In the genomic region with DNA sequence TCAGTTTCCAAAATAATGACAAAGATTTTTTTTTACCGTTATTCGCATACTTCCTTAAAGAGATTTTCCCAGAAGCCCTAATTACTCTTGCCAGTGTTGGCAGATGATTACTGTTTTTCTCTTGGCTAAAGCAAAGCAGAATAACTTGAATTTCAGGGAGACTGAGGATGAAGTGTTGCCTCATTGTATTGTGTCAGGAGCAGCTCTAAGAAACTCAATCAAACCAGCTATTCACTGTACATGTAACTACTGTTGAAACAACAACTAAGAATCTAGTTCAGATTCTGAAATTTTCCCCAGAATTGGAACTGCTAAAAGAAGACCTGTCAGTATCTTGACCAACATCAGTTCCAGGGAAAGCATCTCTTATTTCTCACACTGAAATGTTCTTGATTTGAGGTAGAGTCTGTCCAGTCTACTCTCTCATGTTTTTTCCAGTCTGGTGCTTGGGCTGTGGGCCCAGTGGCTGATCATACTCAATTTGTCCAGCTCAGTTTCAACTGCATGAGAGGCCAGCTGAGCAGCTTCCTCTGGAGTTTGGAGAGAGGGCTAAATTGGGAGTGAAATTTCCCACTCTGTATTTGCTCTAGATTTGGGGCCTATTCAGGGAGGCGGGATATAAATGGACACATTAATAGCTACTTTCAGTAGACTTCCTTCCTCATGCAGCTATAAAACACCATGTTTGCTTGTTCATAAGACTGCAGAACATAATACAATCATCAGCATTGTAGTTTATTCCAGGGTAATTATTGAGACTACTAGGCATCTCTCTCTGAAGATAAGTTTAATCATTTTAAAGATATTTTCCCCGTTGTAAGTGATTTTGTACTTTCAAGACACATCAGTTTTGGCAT, we compare ENCODE assay signal across 14 cellular contexts.
DNase-seq lines count a peak whose midpoint lies in the region; ATAC-seq and TF ChIP-seq lines count a peak whose summit lies in the region.
"Had no signal": no experiment of that assay in that cellular context is flagged by ENCODE, and none has a peak within 500 bp of the region (broad histone marks: within the 10 kb centered on the region; RNA-seq: fewer than 3 reads in every experiment).

No MANE protein-coding gene starts in this region.

- no peak for TF ChIP-seq POLR2A in esophagus squamous epithelium (IDR thresholded peaks at IDR 0.05)
- TF ChIP-seq POLR2A in transverse colon (IDR thresholded peaks at IDR 0.05), result no peak

- DNase-seq in NCI-H146 (lab: John Stamatoyannopoulos, UW) (peak; percentile 12), NCI-H146 treated with DMSO at 0.1 percent for 48 hours (lab: John Stamatoyannopoulos, UW; ENCODE audit: unreplicated experiment) (no peak), esophagus squamous epithelium (lab: John Stamatoyannopoulos, UW) (no peak), left lung (no peak), transverse colon (peak; percentile 11), KBM-7 (no peak)
- DNase-seq: activated CD4-positive, alpha-beta T cell treated with anti-CD3 and anti-CD28 coated beads, Interleukin-2, amount 10 ng/mL, durations not matched to agents 24 days and 14 days; activated naive CD8-positive, alpha-beta T cell treated with anti-CD3 and anti-CD28 coated beads for 36 hours; mesenchymal stem cell; stimulated activated naive B cell treated with anti-CD40 and anti-IgM and Interleukin-4, amounts not matched to agents 10 μg/mL and 1 μg/mL and 100 μg/mL, for 72 hours; T-helper 9 cell had no signal

- 60 to 73% methylated on average over 4 of the region's 4 CpGs for WGBS in esophagus squamous epithelium, 2 donors
- 56 to 77% methylated on average over 3 to 4 of the region's 4 CpGs for WGBS in transverse colon (ENCODE audit: low coverage in 1 of 2), 2 donors

- H3K4me1 ChIP-seq in esophagus squamous epithelium, result peaks cover 0 to 24% (median 6%) of the 10 kb centered on the region in 3 donors
- peaks cover 0 to 7% of the 10 kb centered on the region in 2 donors for H3K4me1 ChIP-seq in left lung
- H3K4me1 ChIP-seq in transverse colon, result peaks cover 0 to 15% (median 0%) of the 10 kb centered on the region in 4 donors

- H3K36me3 ChIP-seq in esophagus squamous epithelium (no peaks in the 10 kb centered on the region), left lung (no peaks in the 10 kb centered on the region), transverse colon (no peaks in the 10 kb centered on the region)

- H3K4me3 ChIP-seq in esophagus squamous epithelium, result no peak overlapping the region
- H3K4me3 ChIP-seq in left lung, result no peak overlapping the region
- H3K4me3 ChIP-seq in transverse colon, result no peak overlapping the region

- H3K9me3 ChIP-seq in esophagus squamous epithelium (no peaks in the 10 kb centered on the region), left lung (no peaks in the 10 kb centered on the region), transverse colon (no peaks in the 10 kb centered on the region)

- in situ Hi-C loops in transverse colon (cut with MboI; ENCODE audit: low pct_ligation_motif_present in 1 of 4, low pct_unique_long_range_greater_than_20kb in 1 of 4, low sequenced_read_pairs in 3 of 4), result no loop called here
- in situ Hi-C loops in KBM-7 (cut with MboI; ENCODE audit: low pct_unique_long_range_greater_than_20kb, low sequenced_read_pairs), result no loop called here

- TF ChIP-seq CTCF in esophagus squamous epithelium (IDR thresholded peaks at IDR 0.05) (no peak), left lung (IDR thresholded peaks at IDR 0.05) (no peak), transverse colon (IDR thresholded peaks at IDR 0.05) (no peak)

- H3K27me3 ChIP-seq in esophagus squamous epithelium (no peaks in the 10 kb centered on the region), left lung (no peaks in the 10 kb centered on the region), transverse colon (no peaks in the 10 kb centered on the region)

- ATAC-seq in left lung (peak; percentile 40), GM18519 (IDR thresholded peaks at IDR 0.05; ENCODE audit: low FRiP score, unreplicated experiment) (no peak), GM21515 (IDR thresholded peaks at IDR 0.05; ENCODE audit: unreplicated experiment) (no peak)
- ATAC-seq: stimulated activated naive B cell treated with anti-CD40 and anti-IgM and Interleukin-4, amounts not matched to agents 10 μg/mL and 1 μg/mL and 100 μg/mL, for 72 hours had no signal

- no peak for TF ChIP-seq EP300 in transverse colon (IDR thresholded peaks at IDR 0.05; ENCODE audit: low read depth)

- intact Hi-C loops in esophagus squamous epithelium (cut with DNase I) (no loop called here), left lung (cut with DNase I) (no loop called here), transverse colon (cut with DNase I; ENCODE audit: low total_unique reads) (no loop called here)

- H3K27ac ChIP-seq in esophagus squamous epithelium (peak overlapping the region in 3 of 4 donors; percentile 21 to 51 (median 24)), left lung (no peak overlapping the region), transverse colon (peak overlapping the region in 2 of 4 donors; percentile 18 to 25)
- H3K27ac ChIP-seq: 22Rv1 had no signal

Comparison
In these comparisons a context has a peak if more than half of its experiments do, and no peak if none do; other contexts are left out.
1. DNase-seq: peak in NCI-H146 (single experiment) and transverse colon (single experiment); none in NCI-H146 treated with DMSO at 0.1 percent for 48 hours (single experiment), esophagus squamous epithelium (single experiment), left lung (0 of 2) and KBM-7 (single experiment).
2. H3K27ac ChIP-seq: peak in esophagus squamous epithelium (3 of 4); none in left lung (0 of 2).